In the genomic region with DNA sequence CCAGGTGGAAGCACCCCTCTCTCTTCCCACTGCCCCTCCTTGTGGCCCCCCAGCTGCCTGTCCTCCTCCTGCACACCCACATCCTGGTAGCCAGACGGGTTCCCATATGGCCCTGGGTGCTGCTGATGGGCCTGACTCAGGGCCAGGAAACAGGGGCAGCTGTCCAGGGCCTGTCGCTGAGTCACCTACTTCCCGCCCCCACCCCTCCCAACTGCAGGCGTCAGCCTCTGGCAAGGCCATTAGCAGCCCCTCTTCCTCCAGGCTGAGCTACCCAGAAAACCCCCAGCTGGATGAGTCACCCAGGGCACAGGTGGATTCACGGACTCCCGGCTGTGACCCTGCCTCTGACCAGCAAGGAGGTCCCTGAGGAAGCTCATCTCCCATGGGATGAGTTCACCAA, we compare ENCODE assay signal across 10 cellular contexts. TPM values are rescaled to one million over a fixed set of nuclear protein-coding genes. Genes with fewer than 3 reads are reported as not detected.
DNase-seq lines count a peak whose midpoint lies in the region; ATAC-seq, FAIRE-seq and TF ChIP-seq lines count a peak whose summit lies in the region.
"Had no signal": no experiment of that assay in that cellular context is flagged by ENCODE, and none has a peak within 500 bp of the region (broad histone marks: within the 10 kb centered on the region; RNA-seq: fewer than 3 reads in every experiment).

No MANE protein-coding gene starts in this region.

- H3K4me3 Mint-ChIP-seq in MCF 10A (ENCODE audit: unreplicated experiment), result no peak overlapping the region
- H3K4me3 Mint-ChIP-seq: type B pancreatic cell had no signal

- TF ChIP-seq RAD21 in HepG2 (CRISPR knock-in tag; IDR thresholded peaks at IDR 0.05), result no peak

- H3K27me3 ChIP-seq in HepG2 (ENCODE audit: control insufficient read depth in 1 of 2, insufficient read depth in 2 of 2, low read length in 2 of 2), result peaks cover 1 to 19% of the 10 kb centered on the region in 2 experiments
- H3K27me3 ChIP-seq: ovary had no signal

- no peaks in the 10 kb centered on the region for H4K20me1 ChIP-seq in HepG2 (ENCODE audit: insufficient read depth, low read length)

- H3K79me2 ChIP-seq in HepG2 (ENCODE audit: insufficient read depth, low read length), result no peaks in the 10 kb centered on the region

- H3K27me3 Mint-ChIP-seq in MCF 10A (ENCODE audit: insufficient read depth, unreplicated experiment), result peaks cover 4% of the 10 kb centered on the region

- H3K27ac Mint-ChIP-seq in MCF 10A (ENCODE audit: low read depth, unreplicated experiment), result no peak overlapping the region
- H3K27ac Mint-ChIP-seq: type B pancreatic cell had no signal

- no peak overlapping the region for H3K4me2 ChIP-seq in HepG2 (ENCODE audit: low read depth, low read length)

- no peaks in the 10 kb centered on the region for H3K9me3 Mint-ChIP-seq in MCF 10A (ENCODE audit: unreplicated experiment)
- H3K9me3 Mint-ChIP-seq: type B pancreatic cell had no signal

- TF ChIP-seq CTCF in MCF 10A (IDR thresholded peaks at IDR 0.05; ENCODE audit: unreplicated experiment), result no peak
- TF ChIP-seq CTCF in HepG2 (CRISPR knock-in tag; IDR thresholded peaks at IDR 0.05), result no peak

- H2AFZ ChIP-seq in HepG2 (ENCODE audit: low read length), result no peak overlapping the region

- TF ChIP-seq EP300 in HepG2 (IDR thresholded peaks at IDR 0.05; ENCODE audit: low read depth in 2 of 2, low read length in 2 of 2) (no peak), HepG2 (CRISPR knock-in tag; IDR thresholded peaks at IDR 0.05; ENCODE audit: borderline replicate concordance) (no peak)

- peaks cover 6% of the 10 kb centered on the region for H3K4me1 Mint-ChIP-seq in MCF 10A (ENCODE audit: insufficient read depth, unreplicated experiment)

- intact Hi-C loops in MCF 10A (cut with micrococcal nuclease) (no loop called here), HepG2 (cut with micrococcal nuclease; ENCODE audit: unreplicated experiment) (no loop called here)

- peak; percentile 17 for DNase-seq in COLO829 (ENCODE audit: low spot score)
- peak; percentile 52 for DNase-seq in NCI-H2196 (lab: John Stamatoyannopoulos, UW; ENCODE audit: unreplicated experiment)
- DNase-seq in MCF 10A (ENCODE audit: unreplicated experiment), result peak; percentile 79
- peak; percentile 51 for DNase-seq in HepG2 (ENCODE audit: low spot score)
- no peak for DNase-seq in stimulated activated CD4-positive, alpha-beta T cell treated with anti-CD3 and anti-CD28 coated beads, Interleukin-2, amount 100 ng/mL, for 24 hours
- DNase-seq: ovary had no signal

- TF ChIP-seq POLR2A in HepG2 (IDR thresholded peaks at IDR 0.05; ENCODE audit: insufficient read depth in 1 of 2, low read depth in 2 of 2, low read length in 2 of 2), result no peak

- FAIRE-seq in HepG2 (lab: Jason Lieb, UNC), result no peak

- H3K27ac ChIP-seq in HepG2 (ENCODE audit: extremely low read length, insufficient read depth, low read length), result no peak overlapping the region
- H3K27ac ChIP-seq: ovary had no signal

- POLR2A ChIA-PET in MCF 10A (lab: Yijun Ruan, JAX), result no interaction called here
- POLR2A ChIA-PET in HepG2 (lab: Yijun Ruan, JAX), result no interaction called here

- no peak overlapping the region for H3K4me3 ChIP-seq in HepG2 (replicated peaks in 1 of 3; ENCODE audit: insufficient read depth in 1 of 3, low read depth in 2 of 3, low read length in 3 of 3)
- H3K4me3 ChIP-seq: ovary had no signal

- H3K36me3 Mint-ChIP-seq in MCF 10A (ENCODE audit: insufficient read depth, unreplicated experiment), result no peaks in the 10 kb centered on the region
- H3K36me3 Mint-ChIP-seq: type B pancreatic cell had no signal

- CTCF ChIA-PET in MCF 10A (lab: Yijun Ruan, JAX) (no interaction called here), HepG2 (lab: Yijun Ruan, JAX; ENCODE audit: low intra/inter-chr PET ratio, low total read pairs) (no interaction called here)

- in situ Hi-C loops in HepG2 (cut with HindIII; ENCODE audit: extremely low pct_ligation_motif_present, low pct_unique_long_range_greater_than_20kb), result no loop called here

- peak; percentile 81 for ATAC-seq in HepG2
- no peak for ATAC-seq in HG02798 (IDR thresholded peaks at IDR 0.05; ENCODE audit: poor library complexity, unreplicated experiment)
- ATAC-seq in GM18858 (IDR thresholded peaks at IDR 0.05; ENCODE audit: unreplicated experiment), result no peak
- ATAC-seq in HG02973 (IDR thresholded peaks at IDR 0.05; ENCODE audit: unreplicated experiment), result no peak

- 0% methylated on average over 3 of the region's 6 CpGs for WGBS in HepG2 (ENCODE audit: low lambda C conversion rate)

- no peak overlapping the region for H3K9ac ChIP-seq in HepG2 (ENCODE audit: insufficient read depth, low read depth, low read length)

- H3K9me3 ChIP-seq in HepG2 (ENCODE audit: low read length), result no peaks in the 10 kb centered on the region
- H3K9me3 ChIP-seq: ovary had no signal

- H3K4me1 ChIP-seq in HepG2 (ENCODE audit: insufficient read depth, low read length), result no peaks in the 10 kb centered on the region

- BruUV-seq in MCF 10A (replicated peaks; lab: Mats Ljungman, UMichigan) (no TSS peak), HepG2 (replicated peaks; lab: Mats Ljungman, UMichigan) (no TSS peak)

- no peaks in the 10 kb centered on the region for H3K36me3 ChIP-seq in HepG2 (replicated peaks in 1 of 2; ENCODE audit: control insufficient read depth in 1 of 2, insufficient read depth in 2 of 2, low read length in 2 of 2)
- H3K36me3 ChIP-seq: ovary had no signal

TF ChIP-seq in HepG2, 621 proteins besides CTCF, POLR2A, EP300 and RAD21 (continues in another document):
- TF ChIP-seq KDM1A (CRISPR knock-in tag; IDR thresholded peaks at IDR 0.05), result no peak
- no peak for TF ChIP-seq PTBP1 (IDR thresholded peaks at IDR 0.05; ENCODE audit: low read depth, low read length, poor library complexity, severe bottlenecking)
- peak; percentile 14; the same call in 1 of the 2 replicates for TF ChIP-seq ETV5 (CRISPR knock-in tag; IDR thresholded peaks at IDR 0.05; ENCODE audit: borderline replicate concordance)
- no peak for TF ChIP-seq NFKB2 (CRISPR knock-in tag; IDR thresholded peaks at IDR 0.05; ENCODE audit: borderline replicate concordance)
- TF ChIP-seq NCOA1 (CRISPR knock-in tag; IDR thresholded peaks at IDR 0.05), result no peak
- no peak for TF ChIP-seq ZNF768 (CRISPR knock-in tag; IDR thresholded peaks at IDR 0.05)
- peak; percentile 83 for TF ChIP-seq FOSL2 (CRISPR knock-in tag; IDR thresholded peaks at IDR 0.05)
- TF ChIP-seq CREB1 (IDR thresholded peaks at IDR 0.05), result peak; percentile 10; the same call in 1 of the 2 replicates
- TF ChIP-seq CREB1 (CRISPR knock-in tag; IDR thresholded peaks at IDR 0.05), result no peak
- TF ChIP-seq, protein P1, sequence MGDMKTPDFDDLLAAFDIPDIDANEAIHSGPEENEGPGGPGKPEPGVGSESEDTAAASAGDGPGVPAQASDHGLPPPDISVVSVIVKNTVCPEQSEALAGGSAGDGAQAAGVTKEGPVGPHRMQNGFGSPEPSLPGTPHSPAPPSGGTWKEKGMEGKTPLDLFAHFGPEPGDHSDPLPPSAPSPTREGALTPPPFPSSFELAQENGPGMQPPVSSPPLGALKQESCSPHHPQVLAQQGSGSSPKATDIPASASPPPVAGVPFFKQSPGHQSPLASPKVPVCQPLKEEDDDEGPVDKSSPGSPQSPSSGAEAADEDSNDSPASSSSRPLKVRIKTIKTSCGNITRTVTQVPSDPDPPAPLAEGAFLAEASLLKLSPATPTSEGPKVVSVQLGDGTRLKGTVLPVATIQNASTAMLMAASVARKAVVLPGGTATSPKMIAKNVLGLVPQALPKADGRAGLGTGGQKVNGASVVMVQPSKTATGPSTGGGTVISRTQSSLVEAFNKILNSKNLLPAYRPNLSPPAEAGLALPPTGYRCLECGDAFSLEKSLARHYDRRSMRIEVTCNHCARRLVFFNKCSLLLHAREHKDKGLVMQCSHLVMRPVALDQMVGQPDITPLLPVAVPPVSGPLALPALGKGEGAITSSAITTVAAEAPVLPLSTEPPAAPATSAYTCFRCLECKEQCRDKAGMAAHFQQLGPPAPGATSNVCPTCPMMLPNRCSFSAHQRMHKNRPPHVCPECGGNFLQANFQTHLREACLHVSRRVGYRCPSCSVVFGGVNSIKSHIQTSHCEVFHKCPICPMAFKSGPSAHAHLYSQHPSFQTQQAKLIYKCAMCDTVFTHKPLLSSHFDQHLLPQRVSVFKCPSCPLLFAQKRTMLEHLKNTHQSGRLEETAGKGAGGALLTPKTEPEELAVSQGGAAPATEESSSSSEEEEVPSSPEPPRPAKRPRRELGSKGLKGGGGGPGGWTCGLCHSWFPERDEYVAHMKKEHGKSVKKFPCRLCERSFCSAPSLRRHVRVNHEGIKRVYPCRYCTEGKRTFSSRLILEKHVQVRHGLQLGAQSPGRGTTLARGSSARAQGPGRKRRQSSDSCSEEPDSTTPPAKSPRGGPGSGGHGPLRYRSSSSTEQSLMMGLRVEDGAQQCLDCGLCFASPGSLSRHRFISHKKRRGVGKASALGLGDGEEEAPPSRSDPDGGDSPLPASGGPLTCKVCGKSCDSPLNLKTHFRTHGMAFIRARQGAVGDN (CRISPR knock-in tag; IDR thresholded peaks at IDR 0.05), result peak; percentile 31; the same call in 1 of the 2 replicates
- 0 out of 2 replicates have a peak, but pooled peaks have one; percentile 23 for TF ChIP-seq GABPB1 (CRISPR knock-in tag; IDR thresholded peaks at IDR 0.05)

RNA-seq across cellular contexts. Expression of a gene that starts 6.9 kb away (rescaled TPM):
- total RNA-seq in MCF 10A (2022), result not detected in 2 replicates
- not detected in 2 replicates for total RNA-seq in HepG2 (2016; rRNA removed; fragmentation: Illumina TruSeq; extraction: Trizol)
- not detected in 2 replicates for total RNA-seq in HepG2 (2016; cell fraction: cytosol; rRNA removed; fragmentation: Illumina TruSeq; extraction: Trizol; ENCODE audit: low read depth)
- not detected in 2 replicates for total RNA-seq in HepG2 (2016; cell fraction: insoluble cytoplasmic fraction; rRNA removed; fragmentation: Illumina TruSeq; extraction: Trizol)
- not detected in 2 replicates for total RNA-seq in HepG2 (2016; cell fraction: membrane; rRNA removed; fragmentation: Illumina TruSeq; extraction: Trizol)
- not detected in 2 replicates for total RNA-seq in HepG2 (2016; cell fraction: nucleus; rRNA removed; fragmentation: Illumina TruSeq; extraction: Trizol)
- polyA plus RNA-seq in HepG2 (2011; rRNA removed), result not detected in 2 replicates
- not detected in 2 replicates for polyA plus RNA-seq in HepG2 (2011; cell fraction: cytosol; rRNA removed)
- polyA plus RNA-seq in HepG2 (2011; cell fraction: nucleus; rRNA removed), result not detected in 2 replicates
- polyA plus RNA-seq in HepG2 (2012), result not detected in 2 replicates
- not detected in 2 replicates for polyA plus RNA-seq in HepG2 (2016; cell fraction: cytosol; fragmentation: Illumina TruSeq; extraction: Trizol; ENCODE audit: low read depth)
- not detected in 2 replicates for polyA plus RNA-seq in HepG2 (2016; cell fraction: insoluble cytoplasmic fraction; fragmentation: Illumina TruSeq; extraction: Trizol; ENCODE audit: low read depth)
- not detected in 2 replicates for polyA plus RNA-seq in HepG2 (2016; cell fraction: membrane; fragmentation: Illumina TruSeq; extraction: Trizol; ENCODE audit: low read depth)
- polyA plus RNA-seq in HepG2 (2016; cell fraction: nucleus; fragmentation: Illumina TruSeq; extraction: Trizol; ENCODE audit: insufficient read depth, low read depth), result not detected in 2 replicates
- 53.8 TPM in 1 of 2 replicates, not detected in the other for polyA minus RNA-seq in HepG2 (2011; rRNA and poly(A)+ RNA removed; ENCODE audit: low replicate concordance)
- not detected in 2 replicates for polyA minus RNA-seq in HepG2 (2011; cell fraction: cytosol; rRNA and poly(A)+ RNA removed)
- polyA minus RNA-seq in HepG2 (2011; cell fraction: nucleus; rRNA and poly(A)+ RNA removed), result not detected in 2 replicates

Comparison
In these comparisons a context has a peak if more than half of its experiments do, and no peak if none do; other contexts are left out.
1. DNase-seq: peak in COLO829 (single experiment), NCI-H2196 (single experiment), MCF 10A (single experiment) and HepG2 (single experiment); none in stimulated activated CD4-positive, alpha-beta T cell treated with anti-CD3 and anti-CD28 coated beads, Interleukin-2, amount 100 ng/mL, for 24 hours (0 of 2).